Comparison of ENCODE assay signal across 16 cellular contexts in the genomic region with DNA sequence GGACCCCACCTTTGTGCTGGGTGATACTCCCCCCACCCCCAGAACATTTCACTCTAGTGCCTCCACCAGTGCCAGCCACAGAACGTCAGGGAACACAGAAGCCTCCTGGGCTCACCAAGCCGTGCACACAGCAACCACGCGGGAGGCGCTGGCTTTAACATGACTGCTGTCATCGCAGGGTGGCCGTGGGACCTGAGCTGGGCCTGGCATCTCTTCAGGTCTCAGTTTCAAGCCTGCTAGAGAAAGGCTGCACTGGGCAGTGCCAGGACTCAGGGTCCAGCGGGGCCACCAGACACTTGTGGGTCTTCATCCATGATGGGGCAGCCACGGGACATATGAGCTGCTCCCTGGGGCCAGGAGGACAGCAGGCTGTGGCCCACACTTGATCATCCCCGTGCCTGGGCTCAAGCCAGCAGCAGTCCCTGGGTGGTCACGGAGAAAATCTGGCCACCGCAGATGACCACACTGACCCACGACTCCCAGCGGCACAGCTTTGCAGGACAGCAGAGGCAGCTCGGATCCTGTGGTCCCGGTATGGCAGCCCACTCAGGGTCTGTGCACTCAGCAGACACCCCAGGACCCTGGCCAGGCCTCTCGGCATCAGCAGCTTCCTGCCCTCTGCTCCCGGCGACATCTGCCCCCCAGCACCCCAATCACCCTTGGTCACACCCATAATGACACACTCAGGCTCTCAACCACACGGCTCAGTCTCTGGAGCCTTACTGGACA. TPM values are rescaled to one million over a fixed set of nuclear protein-coding genes. Genes with fewer than 3 reads are reported as not detected.
DNase-seq lines count a peak whose midpoint lies in the region; ATAC-seq, FAIRE-seq and TF ChIP-seq lines count a peak whose summit lies in the region.
"Had no signal": no experiment of that assay in that cellular context is flagged by ENCODE, and none has a peak within 500 bp of the region (broad histone marks: within the 10 kb centered on the region; RNA-seq: fewer than 3 reads in every experiment).

No MANE protein-coding gene starts in this region.

- H3K27ac ChIP-seq in adrenal gland (no peak overlapping the region), kidney (ENCODE audit: low read depth in 2 of 2, low read length in 2 of 2) (no peak overlapping the region), skeletal muscle tissue (ENCODE audit: low read depth, low read length) (peak overlapping the region; percentile 51)
- H3K27ac ChIP-seq: skin epidermis, testis had no signal

- H3K4me3 ChIP-seq in adrenal gland = no peak overlapping the region
- H3K4me3 ChIP-seq in kidney (ENCODE audit: low read length in 2 of 2) = no peak overlapping the region
- no peak overlapping the region for H3K4me3 ChIP-seq in skeletal muscle tissue (ENCODE audit: low read length in 3 of 3)
- H3K4me3 ChIP-seq: skin epidermis, testis had no signal

- FAIRE-seq in kidney (lab: Jason Lieb, UNC) = no peak
- FAIRE-seq: RCC 7860 had no signal

- H3K4me1 ChIP-seq in adrenal gland (replicated peaks in 1 of 2) = no peaks in the 10 kb centered on the region
- no peaks in the 10 kb centered on the region for H3K4me1 ChIP-seq in kidney (ENCODE audit: control insufficient read depth in 1 of 2, insufficient read depth in 1 of 2, low read depth in 1 of 2, low read length in 2 of 2)
- peaks cover 52 to 88% (median 78%) of the 10 kb centered on the region in 3 donors for H3K4me1 ChIP-seq in skeletal muscle tissue (ENCODE audit: control insufficient read depth in 3 of 3, insufficient read depth in 3 of 3, low read length in 3 of 3)
- H3K4me1 ChIP-seq: testis had no signal

- H3K27me3 ChIP-seq in adrenal gland (no peaks in the 10 kb centered on the region), skeletal muscle tissue (ENCODE audit: control insufficient read depth in 3 of 3, insufficient read depth in 3 of 3, low read length in 3 of 3) (no peaks in the 10 kb centered on the region)
- H3K27me3 ChIP-seq: testis had no signal

- DNase-seq in RPMI7951 (ENCODE audit: low read depth) (peak; percentile 82), adrenal gland (peak in 6 of 7 donors; percentile 3 to 54 (median 11)), kidney (peak; percentile 70), DMS153 (lab: John Stamatoyannopoulos, UW) (no peak), GM20000 (ENCODE audit: low spot score) (no peak)
- DNase-seq: amniotic stem cell, KBM-7, NCI-H187 treated with DMSO at 0.1 percent for 48 hours, T-helper 9 cell, testis had no signal

- TF ChIP-seq CTCF in adrenal gland (IDR thresholded peaks at IDR 0.05) = no peak
- no peak for TF ChIP-seq CTCF in kidney (IDR thresholded peaks at IDR 0.05; ENCODE audit: borderline replicate concordance, extremely low read depth, insufficient read depth)
- TF ChIP-seq CTCF in GM20000 (IDR thresholded peaks at IDR 0.05; ENCODE audit: extremely low read depth, missing control alignments) = no peak

- H3K9ac ChIP-seq in kidney (ENCODE audit: low read length in 2 of 2) (no peak overlapping the region), skeletal muscle tissue (ENCODE audit: low read depth in 1 of 3, low read length in 3 of 3) (peak overlapping the region; percentile 24 to 77 (median 45))

- WGBS in adrenal gland, 4 donors = 85 to 89% (median 87%) methylated on average over 1 to 20 of the region's 20 CpGs

- intact Hi-C loops in adrenal gland (cut with DNase I) (no loop called here), kidney (cut with DNase I) (no loop called here)

- H3K9me3 ChIP-seq in adrenal gland (replicated peaks in 1 of 3) (no peaks in the 10 kb centered on the region), kidney (ENCODE audit: control insufficient read depth in 1 of 2, low read length in 2 of 2) (no peaks in the 10 kb centered on the region), skeletal muscle tissue (ENCODE audit: control insufficient read depth in 3 of 3, low read length in 3 of 3) (no peaks in the 10 kb centered on the region)
- H3K9me3 ChIP-seq: testis had no signal

- TF ChIP-seq POLR2A in adrenal gland (IDR thresholded peaks at IDR 0.05) = no peak

- no peaks in the 10 kb centered on the region for H3K36me3 ChIP-seq in adrenal gland (replicated peaks in 1 of 2)
- no peaks in the 10 kb centered on the region for H3K36me3 ChIP-seq in kidney (ENCODE audit: control insufficient read depth in 1 of 2, insufficient read depth in 2 of 2, low read length in 2 of 2)
- H3K36me3 ChIP-seq in skeletal muscle tissue (ENCODE audit: control insufficient read depth in 3 of 3, insufficient read depth in 3 of 3, low read length in 3 of 3) = no peaks in the 10 kb centered on the region

- ATAC-seq in GM21723 (IDR thresholded peaks at IDR 0.05; ENCODE audit: unreplicated experiment) (no peak), HG03565 (IDR thresholded peaks at IDR 0.05; ENCODE audit: unreplicated experiment) (no peak)
- ATAC-seq: CD8-positive, alpha-beta T cell had no signal

RNA-seq across cellular contexts. Expression of gene CAMK2B, which starts 44.2 kb away (rescaled TPM):
- 10.9 and 19.6 TPM in 2 replicates for total RNA-seq in RPMI7951 (2014; rRNA removed; shearing (Covaris generic))
- total RNA-seq in adrenal gland (1 to 10 TPM in 4 of 8 donors, under 1 TPM in 2, not detected in 2; 0.25 to 9.2 (median 3.4) TPM), kidney (1.1 TPM), skeletal muscle tissue (4.7 TPM)
- polyA plus RNA-seq in adrenal gland (10 to 100 TPM in 2 of 3 donors, 1 to 10 TPM in 1; 8.1 to 82.3 (median 12.1) TPM), kidney (ENCODE audit: insufficient read depth, low read depth, low replicate concordance) (3.2 TPM)
- total RNA-seq: CD8-positive, alpha-beta T cell had no signal

Comparison
In these comparisons a context has a peak if more than half of its experiments do, and no peak if none do; other contexts are left out.
1. DNase-seq: peak in RPMI7951 (single experiment), adrenal gland (6 of 7) and kidney (single experiment); none in DMS153 (single experiment) and GM20000 (single experiment).
2. H3K9ac ChIP-seq: peak in skeletal muscle tissue (3 of 3); none in kidney (0 of 2).